ENCODE assay signal across 12 cellular contexts in genomic region chr16:1470543-1471251, GRCh38. TPM values are rescaled to one million over a fixed set of nuclear protein-coding genes. Genes with fewer than 3 reads are reported as not detected.
DNase-seq lines count a peak whose midpoint lies in the region; ATAC-seq and TF ChIP-seq lines count a peak whose summit lies in the region.
"Had no signal": no experiment of that assay in that cellular context is flagged by ENCODE, and none has a peak within 500 bp of the region (broad histone marks: within the 10 kb centered on the region; RNA-seq: fewer than 3 reads in every experiment).

No MANE protein-coding gene starts in this region.

- peaks cover 8% of the 10 kb centered on the region for H3K4me1 Mint-ChIP-seq in glutamatergic neuron (ENCODE audit: low read depth, unreplicated experiment)
- peaks cover 56% of the 10 kb centered on the region for H3K4me1 Mint-ChIP-seq in stimulated activated memory B cell treated with anti-CD40 and anti-IgM and Interleukin-4, amounts not matched to agents 10 μg/mL and 1 μg/mL and 100 μg/mL, for 72 hours
- peaks cover 17% of the 10 kb centered on the region for H3K4me1 Mint-ChIP-seq in activated CD4-positive, alpha-beta memory T cell treated with anti-CD3 and anti-CD28 coated beads, Interleukin-2, amount 10 ng/mL, durations not matched to agents 7 days and 5 days

- DNase-seq in activated naive CD4-positive, alpha-beta T cell treated with anti-CD3 and anti-CD28 coated beads, Interleukin-2, amount 50 U/mL, for 72 hours (ENCODE audit: low spot score in 2 of 2): no peak
- no peak for DNase-seq in activated naive CD4-positive, alpha-beta T cell (lab: John Stamatoyannopoulos, UW)
- DNase-seq in SKM-1 (lab: John Stamatoyannopoulos, UW; ENCODE audit: unreplicated experiment) (peak; percentile 66), glutamatergic neuron (no peak), omental fat pad (ENCODE audit: low spot score) (no peak)
- DNase-seq in activated CD4-positive, CD25-positive, alpha-beta regulatory T cell treated with anti-CD3 and anti-CD28 coated beads, Interleukin-2, amount 50 U/mL, for 72 hours: no peak
- DNase-seq in activated CD4-positive, alpha-beta memory T cell treated with anti-CD3 and anti-CD28 coated beads, Interleukin-2, amount 10 ng/mL, durations not matched to agents 7 days and 5 days: no peak
- DNase-seq: activated CD8-positive, alpha-beta memory T cell treated with anti-CD3 and anti-CD28 coated beads, Interleukin-2, amount 50 U/mL, for 4 hours; effector memory CD8-positive, alpha-beta T cell; RPMI8226 had no signal

- no peaks in the 10 kb centered on the region for H3K9me3 Mint-ChIP-seq in activated naive CD4-positive, alpha-beta T cell treated with anti-CD3 and anti-CD28 coated beads, Interleukin-2, amount 50 U/mL, for 72 hours
- H3K9me3 Mint-ChIP-seq in glutamatergic neuron (ENCODE audit: unreplicated experiment): peaks cover 7% of the 10 kb centered on the region
- H3K9me3 Mint-ChIP-seq in stimulated activated memory B cell treated with anti-CD40 and anti-IgM and Interleukin-4, amounts not matched to agents 10 μg/mL and 1 μg/mL and 100 μg/mL, for 72 hours: no peaks in the 10 kb centered on the region
- no peaks in the 10 kb centered on the region for H3K9me3 Mint-ChIP-seq in activated CD4-positive, alpha-beta memory T cell treated with anti-CD3 and anti-CD28 coated beads, Interleukin-2, amount 10 ng/mL, durations not matched to agents 7 days and 5 days
- H3K9me3 Mint-ChIP-seq: effector memory CD8-positive, alpha-beta T cell had no signal

- H3K27ac Mint-ChIP-seq in activated naive CD4-positive, alpha-beta T cell treated with anti-CD3 and anti-CD28 coated beads, Interleukin-2, amount 50 U/mL, for 72 hours: peak overlapping the region; percentile 78 to 95
- H3K27ac Mint-ChIP-seq in glutamatergic neuron (ENCODE audit: unreplicated experiment): peak overlapping the region; percentile 17
- peak overlapping the region; percentile 85 for H3K27ac Mint-ChIP-seq in stimulated activated memory B cell treated with anti-CD40 and anti-IgM and Interleukin-4, amounts not matched to agents 10 μg/mL and 1 μg/mL and 100 μg/mL, for 72 hours
- no peak overlapping the region for H3K27ac Mint-ChIP-seq in activated CD4-positive, alpha-beta memory T cell treated with anti-CD3 and anti-CD28 coated beads, Interleukin-2, amount 10 ng/mL, durations not matched to agents 7 days and 5 days

- ATAC-seq in activated naive CD4-positive, alpha-beta T cell treated with anti-CD3 and anti-CD28 coated beads, Interleukin-2, amount 50 U/mL, for 72 hours: no peak
- ATAC-seq in stimulated activated memory B cell treated with anti-CD40 and anti-IgM and Interleukin-4, amounts not matched to agents 10 μg/mL and 1 μg/mL and 100 μg/mL, for 72 hours: no peak
- ATAC-seq in omental fat pad (ENCODE audit: low FRiP score): no peak
- ATAC-seq: effector memory CD8-positive, alpha-beta T cell had no signal

- H3K4me3 Mint-ChIP-seq in glutamatergic neuron (ENCODE audit: unreplicated experiment): no peak overlapping the region
- peak overlapping the region; percentile 41 for H3K4me3 Mint-ChIP-seq in stimulated activated memory B cell treated with anti-CD40 and anti-IgM and Interleukin-4, amounts not matched to agents 10 μg/mL and 1 μg/mL and 100 μg/mL, for 72 hours
- no peak overlapping the region for H3K4me3 Mint-ChIP-seq in activated CD4-positive, alpha-beta memory T cell treated with anti-CD3 and anti-CD28 coated beads, Interleukin-2, amount 10 ng/mL, durations not matched to agents 7 days and 5 days
- H3K4me3 Mint-ChIP-seq: effector memory CD8-positive, alpha-beta T cell had no signal

- peaks cover 7% of the 10 kb centered on the region for H3K27me3 Mint-ChIP-seq in glutamatergic neuron (ENCODE audit: unreplicated experiment)
- H3K27me3 Mint-ChIP-seq in stimulated activated memory B cell treated with anti-CD40 and anti-IgM and Interleukin-4, amounts not matched to agents 10 μg/mL and 1 μg/mL and 100 μg/mL, for 72 hours: no peaks in the 10 kb centered on the region
- H3K27me3 Mint-ChIP-seq in activated CD4-positive, alpha-beta memory T cell treated with anti-CD3 and anti-CD28 coated beads, Interleukin-2, amount 10 ng/mL, durations not matched to agents 7 days and 5 days: no peaks in the 10 kb centered on the region
- H3K27me3 Mint-ChIP-seq: effector memory CD8-positive, alpha-beta T cell had no signal

- no peak for TF ChIP-seq CTCF in glutamatergic neuron (IDR thresholded peaks at IDR 0.05; ENCODE audit: partially characterized antibody, unreplicated experiment)
- no peak for TF ChIP-seq CTCF in omental fat pad (IDR thresholded peaks at IDR 0.05)

- no peaks in the 10 kb centered on the region for H3K36me3 Mint-ChIP-seq in activated naive CD4-positive, alpha-beta T cell treated with anti-CD3 and anti-CD28 coated beads, Interleukin-2, amount 50 U/mL, for 72 hours
- no peaks in the 10 kb centered on the region for H3K36me3 Mint-ChIP-seq in glutamatergic neuron (ENCODE audit: unreplicated experiment)
- no peaks in the 10 kb centered on the region for H3K36me3 Mint-ChIP-seq in stimulated activated memory B cell treated with anti-CD40 and anti-IgM and Interleukin-4, amounts not matched to agents 10 μg/mL and 1 μg/mL and 100 μg/mL, for 72 hours
- no peaks in the 10 kb centered on the region for H3K36me3 Mint-ChIP-seq in activated CD4-positive, alpha-beta memory T cell treated with anti-CD3 and anti-CD28 coated beads, Interleukin-2, amount 10 ng/mL, durations not matched to agents 7 days and 5 days (ENCODE audit: low read depth)

- POLR2A ChIA-PET in activated CD4-positive, alpha-beta memory T cell treated with anti-CD3 and anti-CD28 coated beads, Interleukin-2, amount 10 ng/mL, durations not matched to agents 7 days and 5 days (lab: Charles Lee): no interaction called here

- CTCF ChIA-PET in activated CD4-positive, alpha-beta memory T cell treated with anti-CD3 and anti-CD28 coated beads, Interleukin-2, amount 10 ng/mL, durations not matched to agents 7 days and 5 days (lab: Charles Lee): interaction anchor here (0.9 kb wide), 1 partner anchor 235 kb away, joined by 4 read pairs; the partner anchor contains the start of gene MAPK8IP3

RNA-seq across cellular contexts. Expression of gene CLCN7, which starts 4.1 kb away (rescaled TPM):
- total RNA-seq in activated naive CD4-positive, alpha-beta T cell treated with anti-CD3 and anti-CD28 coated beads, Interleukin-2, amount 50 U/mL, for 72 hours: 100 to 1,000 TPM in 1 of 2 donors, 10 to 100 TPM in 1; 43.2 to 138 TPM
- total RNA-seq in glutamatergic neuron (ENCODE audit: unreplicated experiment) (118 TPM), omental fat pad (10 to 100 TPM; 42.6 to 62.3 (median 52.2) TPM)
- total RNA-seq in activated CD4-positive, alpha-beta memory T cell treated with anti-CD3 and anti-CD28 coated beads, Interleukin-2, amount 10 ng/mL, durations not matched to agents 7 days and 5 days: 10 to 100 TPM; 44.2 to 49.4 TPM

RNA-seq across cellular contexts. Expression of gene PTX4, which starts 18.0 kb away (rescaled TPM):
- total RNA-seq in activated naive CD4-positive, alpha-beta T cell treated with anti-CD3 and anti-CD28 coated beads, Interleukin-2, amount 50 U/mL, for 72 hours: not detected
- total RNA-seq in glutamatergic neuron (ENCODE audit: unreplicated experiment) (2.2 TPM), omental fat pad (not detected)
- total RNA-seq in activated CD4-positive, alpha-beta memory T cell treated with anti-CD3 and anti-CD28 coated beads, Interleukin-2, amount 10 ng/mL, durations not matched to agents 7 days and 5 days: not detected
- total RNA-seq: lower leg skin had no signal

RNA-seq across cellular contexts. Expression of gene TELO2, which starts 22.5 kb away (rescaled TPM):
- 10 to 100 TPM; 53.4 to 94.9 TPM for total RNA-seq in activated naive CD4-positive, alpha-beta T cell treated with anti-CD3 and anti-CD28 coated beads, Interleukin-2, amount 50 U/mL, for 72 hours
- 101 TPM for total RNA-seq in glutamatergic neuron (ENCODE audit: unreplicated experiment)
- total RNA-seq in omental fat pad: 10 to 100 TPM; 12.7 to 38.5 (median 22.2) TPM
- 10 to 100 TPM; 49.4 to 51.9 TPM for total RNA-seq in activated CD4-positive, alpha-beta memory T cell treated with anti-CD3 and anti-CD28 coated beads, Interleukin-2, amount 10 ng/mL, durations not matched to agents 7 days and 5 days

RNA-seq across cellular contexts. Expression of gene CCDC154, which starts 26.3 kb away (rescaled TPM):
- 1 to 10 TPM; 2.6 to 3.6 TPM for total RNA-seq in activated naive CD4-positive, alpha-beta T cell treated with anti-CD3 and anti-CD28 coated beads, Interleukin-2, amount 50 U/mL, for 72 hours
- total RNA-seq in glutamatergic neuron (ENCODE audit: unreplicated experiment): 4.2 TPM
- 1 to 10 TPM in 1 of 4 donors, under 1 TPM in 3; 0.19 to 5.7 (median 0.37) TPM for total RNA-seq in omental fat pad
- total RNA-seq in activated CD4-positive, alpha-beta memory T cell treated with anti-CD3 and anti-CD28 coated beads, Interleukin-2, amount 10 ng/mL, durations not matched to agents 7 days and 5 days: 1 to 10 TPM; 1.6 to 2.2 TPM

RNA-seq across cellular contexts. Expression of gene PERCC1, which starts 39.8 kb away (rescaled TPM):
- total RNA-seq in activated naive CD4-positive, alpha-beta T cell treated with anti-CD3 and anti-CD28 coated beads, Interleukin-2, amount 50 U/mL, for 72 hours: under 1 TPM in 1 of 2 donors, not detected in 1; 0.27 TPM
- total RNA-seq in glutamatergic neuron (ENCODE audit: unreplicated experiment): not detected
- 1 to 10 TPM in 1 of 4 donors, not detected in 3; 1.9 TPM for total RNA-seq in omental fat pad
- total RNA-seq in activated CD4-positive, alpha-beta memory T cell treated with anti-CD3 and anti-CD28 coated beads, Interleukin-2, amount 10 ng/mL, durations not matched to agents 7 days and 5 days: not detected
- total RNA-seq: lower leg skin had no signal
